Comparison of ENCODE assay signal across 8 cellular contexts in the genomic region with DNA sequence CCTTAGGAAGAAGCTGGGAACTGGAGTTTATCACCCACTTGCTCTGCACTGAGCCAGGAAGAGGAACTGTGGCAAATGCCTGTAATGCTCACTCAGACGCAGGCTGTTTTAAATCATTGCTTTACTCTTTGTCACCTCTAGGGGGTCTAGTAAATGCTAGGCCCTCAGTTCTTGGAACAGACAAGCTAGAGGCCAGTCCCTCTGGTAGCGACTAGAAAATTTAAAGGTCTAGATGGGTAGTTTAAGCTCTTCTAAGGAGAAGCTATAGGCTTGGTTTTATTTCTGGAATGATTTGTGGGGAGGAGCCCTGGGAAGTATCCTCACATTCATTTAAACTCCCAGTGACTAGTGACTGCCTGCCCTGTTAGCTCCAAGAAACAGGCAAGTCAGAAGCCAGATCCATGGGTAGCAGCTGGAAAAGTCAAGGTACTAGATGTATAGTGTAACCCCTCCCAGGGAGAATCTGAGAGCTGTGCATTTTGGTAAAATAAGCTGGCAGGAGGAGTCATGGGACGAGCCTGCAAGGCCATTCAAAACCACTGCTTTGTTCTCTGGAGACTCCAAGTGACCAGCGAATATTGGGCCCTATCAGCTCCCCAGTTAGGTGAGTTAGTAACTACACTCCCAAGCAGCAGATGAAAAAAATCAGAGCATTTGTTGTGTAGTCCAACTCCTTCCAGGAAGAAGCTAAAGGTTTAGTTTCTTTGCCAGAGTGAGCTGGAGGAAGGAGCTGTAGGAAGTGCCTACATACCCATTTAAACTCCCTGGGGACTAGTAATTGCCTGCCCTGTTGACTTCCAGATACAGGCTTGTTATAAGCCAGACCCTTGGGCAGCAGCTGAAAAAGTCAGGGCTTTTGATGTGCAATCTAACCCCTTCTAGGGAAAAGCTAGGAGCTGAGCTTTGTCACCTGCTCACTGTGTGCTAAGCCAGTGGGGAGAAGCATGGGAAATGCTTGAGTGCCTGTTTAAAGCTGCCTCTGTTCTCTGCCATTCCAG.
A peak's percentile ranks its signal among the peaks of the same experiment; 100 is the strongest.
DNase-seq lines count a peak whose midpoint lies in the region; ATAC-seq and TF ChIP-seq lines count a peak whose summit lies in the region.

No MANE protein-coding gene starts in this region.

- DNase-seq in Jurkat, Clone E6-1 (ENCODE audit: low read depth, low spot score) = peak; percentile 36
- no peak for DNase-seq in colonic mucosa
- no peak for DNase-seq in NCI-H2081 treated with DMSO at 0.1 percent for 48 hours (lab: John Stamatoyannopoulos, UW)
- DNase-seq in OCI-M2 (lab: John Stamatoyannopoulos, UW; ENCODE audit: unreplicated experiment) = no peak
- no peak for DNase-seq in sciatic nerve (ENCODE audit: low spot score)
- no peak for DNase-seq in caudate nucleus (lab: John Stamatoyannopoulos, UW)

- intact Hi-C loops in colonic mucosa (cut with DNase I) (no loop called here), sciatic nerve (cut with DNase I) (no loop called here)

- H3K36me3 ChIP-seq in colonic mucosa = no peaks in the 10 kb centered on the region

- no peak overlapping the region for H3K27ac ChIP-seq in colonic mucosa
- H3K27ac ChIP-seq in caudate nucleus (ENCODE audit: low read depth, low read length) = no peak overlapping the region

- no peaks in the 10 kb centered on the region for H3K4me1 ChIP-seq in colonic mucosa

- no peaks in the 10 kb centered on the region for H3K9me3 ChIP-seq in colonic mucosa

- TF ChIP-seq CTCF in GM12874 (IDR thresholded peaks at IDR 0.05; ENCODE audit: insufficient read depth, low read depth, low read length) = peak; percentile 50
- TF ChIP-seq CTCF in colonic mucosa (IDR thresholded peaks at IDR 0.05) = peak; percentile 14

- H3K4me3 ChIP-seq in Jurkat, Clone E6-1 (ENCODE audit: low read length) = no peak overlapping the region
- no peak overlapping the region for H3K4me3 ChIP-seq in colonic mucosa

- H3K27me3 ChIP-seq in colonic mucosa = no peaks in the 10 kb centered on the region

- no peak overlapping the region for H3K9ac ChIP-seq in colonic mucosa (ENCODE audit: low read depth in 2 of 2, low read length in 2 of 2)

- peak; percentile 98 for ATAC-seq in GM21576 (IDR thresholded peaks at IDR 0.05; ENCODE audit: unreplicated experiment)
- ATAC-seq in sciatic nerve = no peak
